18 cellular contexts compared by ENCODE assay signal in the genomic region with DNA sequence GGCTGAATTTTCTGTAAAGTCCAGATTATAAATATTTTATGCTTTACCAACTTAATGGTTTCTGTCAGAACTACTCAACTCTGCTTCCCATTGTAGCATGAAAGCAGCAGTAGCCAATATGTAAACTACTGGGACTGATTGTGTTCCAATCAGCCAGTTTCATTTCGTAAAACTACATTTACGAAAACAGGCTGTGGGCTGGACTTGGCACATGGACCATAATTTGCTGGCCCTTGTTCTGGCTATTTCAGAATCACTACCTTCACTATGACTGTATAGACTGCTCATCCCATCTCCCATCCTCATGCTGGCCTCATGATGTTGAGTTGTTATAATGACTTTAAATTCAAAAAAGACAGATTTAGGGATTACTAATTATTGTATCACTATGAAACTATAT. TPM values are rescaled to one million over a fixed set of nuclear protein-coding genes. Genes with fewer than 3 reads are reported as not detected.
DNase-seq lines count a peak whose midpoint lies in the region; ATAC-seq, FAIRE-seq and TF ChIP-seq lines count a peak whose summit lies in the region.
"Had no signal": no experiment of that assay in that cellular context is flagged by ENCODE, and none has a peak within 500 bp of the region (broad histone marks: within the 10 kb centered on the region; RNA-seq: fewer than 3 reads in every experiment).

No MANE protein-coding gene starts in this region.

- no peaks in the 10 kb centered on the region for H3K9me2 ChIP-seq in GM23248 (ENCODE audit: insufficient read depth)

- no peak overlapping the region for H3K4me3 ChIP-seq in GM23248
- H3K4me3 ChIP-seq in K562, result no peak overlapping the region
- H3K4me3 ChIP-seq in neutrophil (ENCODE audit: low read depth in 1 of 2, low read length in 1 of 2), result no peak overlapping the region
- no peak overlapping the region for H3K4me3 ChIP-seq in suprapubic skin
- no peak overlapping the region for H3K4me3 ChIP-seq in small intestine (ENCODE audit: low read depth in 1 of 2, low read length in 2 of 2)
- H3K4me3 ChIP-seq: SJCRH30 had no signal

- no peaks in the 10 kb centered on the region for H3K79me2 ChIP-seq in GM23248 (ENCODE audit: insufficient read depth)
- H3K79me2 ChIP-seq in K562 (ENCODE audit: control insufficient read depth, insufficient read depth, low read length), result no peaks in the 10 kb centered on the region

- POLR2A ChIA-PET in K562 (lab: Yijun Ruan, JAX), result no interaction called here

- H3K4me2 ChIP-seq in GM23248 (ENCODE audit: unreplicated experiment), result no peak overlapping the region
- no peak overlapping the region for H3K4me2 ChIP-seq in K562 (ENCODE audit: insufficient read depth, low read length)

- intact Hi-C loops in K562 (cut with micrococcal nuclease), result no loop called here

- no TSS peak for BruUV-seq in K562 (replicated peaks; lab: Mats Ljungman, UMichigan)

- H3K27me3 ChIP-seq in GM23248 (replicated peaks; ENCODE audit: insufficient read depth) (no peaks in the 10 kb centered on the region), K562 (ENCODE audit: control insufficient read depth in 2 of 2, insufficient read depth in 2 of 2, low read length in 2 of 2) (no peaks in the 10 kb centered on the region), neutrophil (no peaks in the 10 kb centered on the region), suprapubic skin (no peaks in the 10 kb centered on the region), small intestine (ENCODE audit: control insufficient read depth in 2 of 2, insufficient read depth in 2 of 2, low read length in 2 of 2) (no peaks in the 10 kb centered on the region)
- H3K27me3 ChIP-seq: SJCRH30 had no signal

- no peaks in the 10 kb centered on the region for H3K36me3 ChIP-seq in GM23248 (ENCODE audit: low read depth)
- H3K36me3 ChIP-seq in K562 (ENCODE audit: control insufficient read depth, insufficient read depth, low read length), result no peaks in the 10 kb centered on the region
- no peaks in the 10 kb centered on the region for H3K36me3 ChIP-seq in neutrophil
- H3K36me3 ChIP-seq in suprapubic skin, result no peaks in the 10 kb centered on the region
- H3K36me3 ChIP-seq in small intestine (ENCODE audit: control insufficient read depth in 2 of 2, insufficient read depth in 2 of 2, low read length in 2 of 2), result no peaks in the 10 kb centered on the region
- H3K36me3 ChIP-seq: SJCRH30 had no signal

- DNase-seq in GM23248 (peak; percentile 19), K562 (ENCODE audit: extremely low read depth in 1 of 4, low spot score in 3 of 4) (no peak), fibroblast of peridontal ligament (ENCODE audit: extremely low read depth) (peak; percentile 65), suprapubic skin (ENCODE audit: low spot score in 2 of 2) (no peak), small intestine (no peak)
- no peak for DNase-seq in NK-92 treated with Interleukin-12 subunit alpha and Interleukin-12 subunit beta, amount 100 ng/mL, for 24 hours (lab: John Stamatoyannopoulos, UW)
- no peak for DNase-seq in stimulated activated CD4-positive, alpha-beta T cell treated with anti-CD3 and anti-CD28 coated beads, Interleukin-4, amount 100 ng/mL, for 24 hours
- DNase-seq: AML-193, GF-D8, HFFc6, Kasumi-1, NCI-H1417, NCI-H1930, NCI-H748 treated with DMSO at 0.1 percent for 48 hours, SJCRH30 had no signal

- CTCF ChIA-PET in K562 (lab: Yijun Ruan, JAX; ENCODE audit: low intra/inter-chr PET ratio), result no interaction called here

- H3K27ac ChIP-seq in GM23248 (no peak overlapping the region), K562 (ENCODE audit: extremely low read depth, low read depth, low read length) (no peak overlapping the region), neutrophil (peak overlapping the region; percentile 4), suprapubic skin (no peak overlapping the region), small intestine (ENCODE audit: low read depth in 1 of 2, low read length in 1 of 2) (no peak overlapping the region)
- H3K27ac ChIP-seq: RWPE1, SJCRH30 had no signal

- H4K20me1 ChIP-seq in GM23248 (ENCODE audit: insufficient read depth), result no peaks in the 10 kb centered on the region
- H4K20me1 ChIP-seq in K562 (replicated peaks; ENCODE audit: control insufficient read depth, insufficient read depth, low read length), result no peaks in the 10 kb centered on the region

- H3K4me1 ChIP-seq in GM23248 (ENCODE audit: insufficient read depth) (no peaks in the 10 kb centered on the region), K562 (replicated peaks in 1 of 2; ENCODE audit: control insufficient read depth in 2 of 2, insufficient read depth in 2 of 2, low read length in 2 of 2) (no peaks in the 10 kb centered on the region), neutrophil (ENCODE audit: control insufficient read depth in 1 of 2, insufficient read depth in 1 of 2, low read depth in 1 of 2, low read length in 1 of 2) (peaks cover 3 to 8% of the 10 kb centered on the region in 2 experiments), suprapubic skin (no peaks in the 10 kb centered on the region), small intestine (ENCODE audit: control insufficient read depth in 2 of 2, insufficient read depth in 1 of 2, low read depth in 1 of 2, low read length in 1 of 2) (peaks cover 0 to 4% of the 10 kb centered on the region in 2 donors)
- H3K4me1 ChIP-seq: SJCRH30 had no signal

- TF ChIP-seq RAD21 in K562 (CRISPR knock-in tag; conservative IDR thresholded peaks at IDR 0.05 in 1 of 2, IDR thresholded peaks at IDR 0.05 in 1 of 2), result no peak

- 63 to 66% methylated on average over 2 of the region's 2 CpGs for WGBS in GM23248 (ENCODE audit: low coverage in 1 of 2, low lambda C conversion rate in 2 of 2, missing lambda C conversion rate in 2 of 2), 2 experiments
- WGBS in K562 (ENCODE audit: insufficient coverage, low coverage, missing lambda C conversion rate), result 21% methylated on average over 2 of the region's 2 CpGs
- 64% methylated on average over 2 of the region's 2 CpGs for WGBS in suprapubic skin
- 64 to 90% (median 74%) methylated on average over 2 of the region's 2 CpGs for WGBS in small intestine, 3 donors

- H3K9me1 ChIP-seq in K562 (ENCODE audit: control insufficient read depth, insufficient read depth, low read length), result no peaks in the 10 kb centered on the region

- no peak overlapping the region for H3K9ac ChIP-seq in GM23248
- no peak overlapping the region for H3K9ac ChIP-seq in K562 (ENCODE audit: insufficient read depth in 1 of 2, low read depth in 2 of 2, low read length in 2 of 2)

- TF ChIP-seq CTCF in K562 (IDR thresholded peaks at IDR 0.05 in 2 of 3, conservative IDR thresholded peaks at IDR 0.05 in 1 of 3; ENCODE audit: insufficient read depth in 2 of 3, low read depth in 1 of 3, low read length in 3 of 3), result no peak
- TF ChIP-seq CTCF in neutrophil (IDR thresholded peaks at IDR 0.05), result no peak
- TF ChIP-seq CTCF in suprapubic skin (IDR thresholded peaks at IDR 0.05), result no peak

- peak; percentile 32 for FAIRE-seq in K562 (lab: Jason Lieb, UNC)
- FAIRE-seq in small intestine (lab: Jason Lieb, UNC), result no peak
- FAIRE-seq: GM12891 had no signal

- in situ Hi-C loops in GM23248 (cut with MboI) (no loop called here), K562 (cut with MboI) (no loop called here)

- TF ChIP-seq POLR2A in K562 (conservative IDR thresholded peaks at IDR 0.05), result no peak
- no peak for TF ChIP-seq POLR2A in suprapubic skin (IDR thresholded peaks at IDR 0.05)

- ATAC-seq in K562, result no peak

- H3K9me3 ChIP-seq in GM23248 (ENCODE audit: low read depth) (no peaks in the 10 kb centered on the region), K562 (replicated peaks; ENCODE audit: control insufficient read depth, insufficient read depth, low read depth, low read length) (no peaks in the 10 kb centered on the region), neutrophil (no peaks in the 10 kb centered on the region), suprapubic skin (no peaks in the 10 kb centered on the region), small intestine (ENCODE audit: control insufficient read depth, low read depth) (no peaks in the 10 kb centered on the region)
- H3K9me3 ChIP-seq: SJCRH30 had no signal

- no peak for TF ChIP-seq EP300 in K562 (IDR thresholded peaks at IDR 0.05; ENCODE audit: low read length)
- no peak for TF ChIP-seq EP300 in suprapubic skin (IDR thresholded peaks at IDR 0.05)

- H3F3A ChIP-seq in GM23248 (ENCODE audit: insufficient read depth), result no peaks in the 10 kb centered on the region

- H2AFZ ChIP-seq in GM23248 (no peak overlapping the region), K562 (ENCODE audit: low read depth, low read length) (no peak overlapping the region)

TF ChIP-seq in K562, 482 proteins besides CTCF, POLR2A, EP300 and RAD21:
- no peak for TF ChIP-seq ATF1 (CRISPR knock-in tag; IDR thresholded peaks at IDR 0.05)
- TF ChIP-seq ATF1 (tag; IDR thresholded peaks at IDR 0.05), result no peak
- TF ChIP-seq RFX5 (IDR thresholded peaks at IDR 0.05; ENCODE audit: low read depth, low read length), result no peak

RNA-seq across cellular contexts. Expression of a gene that starts 38.7 kb away (rescaled TPM):
- 2.1 and 6.1 TPM in 2 replicates for total RNA-seq in GM23248 (2014; rRNA removed; shearing (Covaris generic))
- 3.3 and 3.6 TPM in 2 replicates for polyA plus RNA-seq in GM23248 (2016; fragmentation: Nextera tagmentation; extraction: Ambion mirVana)
- 8.6 and 9.1 TPM in 2 replicates for total RNA-seq in K562 (2011; cell fraction: chromatin; rRNA removed; ENCODE audit: low replicate concordance)
- 3.0 and 6.3 TPM in 2 replicates for total RNA-seq in K562 (2011; cell fraction: nucleolus; rRNA removed)
- total RNA-seq in K562 (2011; cell fraction: nucleoplasm; rRNA removed), result 10.5 and 18.5 TPM in 2 replicates
- total RNA-seq in K562 (2014; rRNA removed), result 5.2 and 8.4 TPM in 2 replicates
- total RNA-seq in K562 (2014; rRNA removed; fragmentation: Illumina TruSeq; extraction: Trizol), result 7.3 and 8.8 TPM in 2 replicates
- 7.8 and 9.5 TPM in 2 replicates for total RNA-seq in K562 (2015; rRNA removed; fragmentation: Illumina TruSeq; extraction: Trizol)
- 8.5 and 12.7 TPM in 2 replicates for total RNA-seq in K562 (2021)
- 8.2 and 12.6 TPM in 2 replicates for polyA plus RNA-seq in K562 (2011; rRNA removed)
- 4.8 and 12.9 TPM in 2 replicates for polyA plus RNA-seq in K562 (2011; cell fraction: cytosol; rRNA removed)
- 6.1 and 15.3 TPM in 2 replicates for polyA plus RNA-seq in K562 (2011; cell fraction: nucleus; rRNA removed)
- 7.4 and 10.5 TPM in 2 replicates for polyA plus RNA-seq in K562 (2012)
- polyA plus RNA-seq in K562 (2014; fragmentation: Illumina TruSeq; extraction: Trizol), result 7.9 and 13.4 TPM in 2 replicates
- 1 to 10 TPM; 9.4 to 9.7 TPM for polyA plus RNA-seq in K562 (2014; fragmentation: Nextera tagmentation; extraction: Ambion mirVana)
- 5.0 and 6.6 TPM in 2 replicates for polyA plus RNA-seq in K562 (2014; rRNA removed)
- polyA minus RNA-seq in K562 (2011; rRNA and poly(A)+ RNA removed), result 8.3 and 17.1 TPM in 2 replicates
- 7.7 and 11.6 TPM in 2 replicates for polyA minus RNA-seq in K562 (2011; cell fraction: cytosol; rRNA and poly(A)+ RNA removed)
- polyA minus RNA-seq in K562 (2011; cell fraction: nucleus; rRNA and poly(A)+ RNA removed), result 9.2 and 23.2 TPM in 2 replicates
- total RNA-seq in suprapubic skin, result 10 to 100 TPM; 20.0 to 41.8 (median 30.6) TPM
- 10 to 100 TPM in 2 of 3 donors, 1 to 10 TPM in 1; 9.7 to 25.8 (median 17.0) TPM for polyA plus RNA-seq in small intestine

Comparison
In these comparisons a context has a peak if more than half of its experiments do, and no peak if none do; other contexts are left out.
1. DNase-seq: peak in GM23248 (single experiment) and fibroblast of peridontal ligament (single experiment); none in K562 (0 of 4), NK-92 treated with Interleukin-12 subunit alpha and Interleukin-12 subunit beta, amount 100 ng/mL, for 24 hours (single experiment), stimulated activated CD4-positive, alpha-beta T cell treated with anti-CD3 and anti-CD28 coated beads, Interleukin-4, amount 100 ng/mL, for 24 hours (single experiment), suprapubic skin (0 of 2) and small intestine (single experiment).